In the genomic region with DNA sequence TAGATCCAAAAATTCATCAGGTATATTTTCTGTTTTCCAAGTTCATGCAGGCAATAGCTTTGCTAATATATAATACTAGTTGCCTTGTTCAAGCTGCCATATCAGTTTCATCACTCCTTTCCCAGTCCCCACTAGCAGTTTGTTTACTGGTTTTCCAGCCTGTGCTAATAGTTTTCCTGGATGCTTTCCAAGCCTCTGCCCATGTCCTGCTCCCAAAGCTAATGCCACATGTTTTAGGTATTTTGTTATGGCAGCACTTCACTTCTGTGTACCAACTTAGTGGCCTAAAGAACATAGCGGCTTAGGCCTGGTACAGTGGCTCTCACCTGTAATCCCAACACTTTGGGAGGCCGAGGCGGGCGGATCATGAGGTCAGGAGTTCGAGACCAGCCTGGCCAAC, we compare ENCODE assay signal across 18 cellular contexts.
"Had no signal": no experiment of that assay in that cellular context is flagged by ENCODE, and none has a peak within 500 bp of the region (broad histone marks: within the 10 kb centered on the region; RNA-seq: fewer than 3 reads in every experiment).

No MANE protein-coding gene starts in this region.

- H3K4me3 Mint-ChIP-seq: activated T-helper 1 cell treated with anti-CD3 and anti-CD28 coated beads, Interleukin-12 subunit alpha, Interleukin-12 subunit beta, Interleukin-2, Interleukin-4 antibody, amounts not matched to agents 30 ng/mL and 10 ng/mL and 1 ng/mL, durations not matched to agents 14 hours and 24 hours and 36 hours; dendritic cell treated with granulocyte-macrophage colony-stimulating factor and Interleukin-4, amounts not matched to agents 40 ng/mL and 50 ng/mL, for 4 days; naive thymus-derived CD8-positive, alpha-beta T cell; stimulated activated memory B cell treated with anti-CD40 and anti-IgM and Interleukin-4, amounts not matched to agents 10 μg/mL and 1 μg/mL and 100 μg/mL, for 72 hours had no signal

- H3K27ac Mint-ChIP-seq: activated naive CD4-positive, alpha-beta T cell treated with anti-CD3 and anti-CD28 coated beads, Interleukin-2, amount 50 U/mL, for 72 hours; activated T-helper 1 cell treated with anti-CD3 and anti-CD28 coated beads, Interleukin-12 subunit alpha, Interleukin-12 subunit beta, Interleukin-2, Interleukin-4 antibody, amounts not matched to agents 30 ng/mL and 10 ng/mL and 1 ng/mL, durations not matched to agents 14 hours and 24 hours and 36 hours; dendritic cell treated with granulocyte-macrophage colony-stimulating factor and Interleukin-4, amounts not matched to agents 40 ng/mL and 50 ng/mL, for 4 days; naive thymus-derived CD8-positive, alpha-beta T cell; stimulated activated memory B cell treated with anti-CD40 and anti-IgM and Interleukin-4, amounts not matched to agents 10 μg/mL and 1 μg/mL and 100 μg/mL, for 72 hours had no signal

- H3K27me3 ChIP-seq: adrenal gland, esophagus muscularis mucosa, gastrocnemius medialis, ovary, upper lobe of right lung had no signal

- ATAC-seq: activated naive CD4-positive, alpha-beta T cell treated with anti-CD3 and anti-CD28 coated beads, Interleukin-2, amount 50 U/mL, for 72 hours; gastrocnemius medialis; naive thymus-derived CD8-positive, alpha-beta T cell; psoas muscle; sciatic nerve; stimulated activated memory B cell treated with anti-CD40 and anti-IgM and Interleukin-4, amounts not matched to agents 10 μg/mL and 1 μg/mL and 100 μg/mL, for 72 hours; upper lobe of right lung had no signal

- H3K4me1 ChIP-seq: psoas muscle, upper lobe of right lung had no signal

- DNase-seq: activated CD4-positive, alpha-beta T cell treated with anti-CD3 and anti-CD28 coated beads, Interleukin-2, amount 50 U/mL, for 48 hours; activated gamma-delta T cell treated with Interleukin-2 at 50 U/mL for 16 hours; adrenal gland; effector CD8-positive, alpha-beta T cell; gastrocnemius medialis; head of caudate nucleus; mesendoderm; naive thymus-derived CD8-positive, alpha-beta T cell; ovary; psoas muscle; stimulated activated CD4-positive, alpha-beta T cell treated with anti-CD3 and anti-CD28 coated beads, Interleukin-4, amount 100 ng/mL, for 4 hours; upper lobe of right lung had no signal

- H3K9me3 ChIP-seq: esophagus muscularis mucosa, gastrocnemius medialis, ovary, psoas muscle, upper lobe of right lung had no signal

- H3K4me3 ChIP-seq: adrenal gland, esophagus muscularis mucosa, gastrocnemius medialis, ovary, psoas muscle, upper lobe of right lung had no signal

- H3K27ac ChIP-seq: adrenal gland, esophagus muscularis mucosa, gastrocnemius medialis, ovary, psoas muscle, upper lobe of right lung had no signal

- H3K27me3 Mint-ChIP-seq: dendritic cell treated with granulocyte-macrophage colony-stimulating factor and Interleukin-4, amounts not matched to agents 40 ng/mL and 50 ng/mL, for 4 days; naive thymus-derived CD8-positive, alpha-beta T cell; stimulated activated memory B cell treated with anti-CD40 and anti-IgM and Interleukin-4, amounts not matched to agents 10 μg/mL and 1 μg/mL and 100 μg/mL, for 72 hours had no signal
